Comparison of ENCODE assay signal across 28 cellular contexts in genomic region chr1:91696321-91696720, GRCh38.
DNase-seq lines count a peak whose midpoint lies in the region; ATAC-seq and TF ChIP-seq lines count a peak whose summit lies in the region.
"Had no signal": no experiment of that assay in that cellular context is flagged by ENCODE, and none has a peak within 500 bp of the region (broad histone marks: within the 10 kb centered on the region; RNA-seq: fewer than 3 reads in every experiment).

No MANE protein-coding gene starts in this region.

- H3K9me3 ChIP-seq in right atrium auricular region: no peaks in the 10 kb centered on the region
- no peaks in the 10 kb centered on the region for H3K9me3 ChIP-seq in heart left ventricle
- H3K9me3 ChIP-seq in esophagus muscularis mucosa: no peaks in the 10 kb centered on the region
- H3K9me3 ChIP-seq: A549, body of pancreas, suprapubic skin, upper lobe of right lung had no signal

- CTCF ChIA-PET in T-cell (lab: Charles Lee): no interaction called here

- H3K27ac Mint-ChIP-seq in nephron (peak overlapping the region; percentile 2 to 82 (median 8)), T-cell (no peak overlapping the region)
- H3K27ac Mint-ChIP-seq: activated B cell treated with CpG ODN at 0.5 μM for 24 hours; GM23338; stimulated activated memory B cell treated with anti-CD40 and anti-IgM and Interleukin-4, amounts not matched to agents 10 μg/mL and 1 μg/mL and 100 μg/mL, for 72 hours had no signal

- DNase-seq in right atrium auricular region (ENCODE audit: low spot score): no peak
- no peak for DNase-seq in heart left ventricle
- no peak for DNase-seq in esophagus muscularis mucosa (ENCODE audit: extremely low spot score)
- no peak for DNase-seq in NK-92 treated with Interleukin-12 subunit alpha and Interleukin-12 subunit beta, amount 100 ng/mL, for 24 hours (lab: John Stamatoyannopoulos, UW)
- no peak for DNase-seq in NCI-H2171 treated with DMSO at 0.1 percent for 48 hours (lab: John Stamatoyannopoulos, UW)
- no peak for DNase-seq in T-cell
- DNase-seq in iPS-NIHi7 (ENCODE audit: extremely low spot score): no peak
- DNase-seq: activated B cell treated with CpG ODN at 0.5 μM for 24 hours; activated CD4-positive, alpha-beta T cell treated with anti-CD3 and anti-CD28 coated beads, Interleukin-2, amount 50 U/mL, for 1 hour; activated naive CD4-positive, alpha-beta T cell treated with Interleukin-2 at 50 U/mL for 16 hours; activated T-cell treated with anti-CD3 and anti-CD28 coated beads, Interleukin-2, amount 50 U/mL, for 4 hours; AML-193; body of pancreas; CD4-positive, CD25-positive, alpha-beta regulatory T cell; DND-41; IMR-90; MV-4-11; naive thymus-derived CD8-positive, alpha-beta T cell; NCI-H146; NCI-H2107; NCI-H446 treated with DMSO at 0.1 percent for 48 hours; T-helper 1 cell; upper lobe of right lung had no signal

- intact Hi-C loops in heart left ventricle (cut with DNase I): loop anchor here in 6 of 10 donors (5.0 to 10.0 kb wide), 6 partner anchors 36 to 188 kb away; partner anchors contain the start of gene TGFBR3 (in 1 of the 6)
- intact Hi-C loops in esophagus muscularis mucosa (cut with DNase I): loop anchor here (10.0 kb wide), 1 partner anchor 182 kb away; no protein-coding TSS in a partner anchor

- H3K36me3 Mint-ChIP-seq in nephron (ENCODE audit: low read depth) (peaks cover 63% of the 10 kb centered on the region), T-cell (peaks cover 67% of the 10 kb centered on the region)
- H3K36me3 Mint-ChIP-seq: stimulated activated memory B cell treated with anti-CD40 and anti-IgM and Interleukin-4, amounts not matched to agents 10 μg/mL and 1 μg/mL and 100 μg/mL, for 72 hours had no signal

- POLR2A ChIA-PET in T-cell (lab: Charles Lee): no interaction called here

- H3K4me3 Mint-ChIP-seq in nephron: no peak overlapping the region
- H3K4me3 Mint-ChIP-seq in T-cell: peak overlapping the region in 1 of 3 donors; percentile 62
- H3K4me3 Mint-ChIP-seq: activated B cell treated with CpG ODN at 0.5 μM for 24 hours; activated T-cell treated with anti-CD3 and anti-CD28 coated beads, Interleukin-2, amount 50 U/mL, for 4 hours; GM23338; stimulated activated memory B cell treated with anti-CD40 and anti-IgM and Interleukin-4, amounts not matched to agents 10 μg/mL and 1 μg/mL and 100 μg/mL, for 72 hours had no signal

- H3K4me1 Mint-ChIP-seq in nephron (peaks cover 46% of the 10 kb centered on the region), T-cell (peaks cover 31 to 38% (median 38%) of the 10 kb centered on the region in 3 donors)
- H3K4me1 Mint-ChIP-seq: activated B cell treated with CpG ODN at 0.5 μM for 24 hours; stimulated activated memory B cell treated with anti-CD40 and anti-IgM and Interleukin-4, amounts not matched to agents 10 μg/mL and 1 μg/mL and 100 μg/mL, for 72 hours had no signal

- no peaks in the 10 kb centered on the region for H3K27me3 Mint-ChIP-seq in nephron (ENCODE audit: low read depth)
- H3K27me3 Mint-ChIP-seq in T-cell: no peaks in the 10 kb centered on the region
- H3K27me3 Mint-ChIP-seq: CD4-positive, CD25-positive, alpha-beta regulatory T cell; naive thymus-derived CD8-positive, alpha-beta T cell had no signal

- H3K27ac ChIP-seq in right atrium auricular region (peak overlapping the region; percentile 2 to 12), heart left ventricle (peak overlapping the region in 4 of 12 donors; percentile 11 to 68 (median 18)), esophagus muscularis mucosa (replicated peaks in 1 of 4) (peak overlapping the region; percentile 31 to 62 (median 44))
- H3K27ac ChIP-seq: A549, body of pancreas, suprapubic skin had no signal

- TF ChIP-seq CTCF in right atrium auricular region (IDR thresholded peaks at IDR 0.05) (no peak), heart left ventricle (IDR thresholded peaks at IDR 0.05) (no peak), esophagus muscularis mucosa (IDR thresholded peaks at IDR 0.05) (no peak), nephron (IDR thresholded peaks at IDR 0.05; ENCODE audit: unreplicated experiment in 3 of 3) (no peak)

- no peak for TF ChIP-seq EP300 in esophagus muscularis mucosa (IDR thresholded peaks at IDR 0.05)

- peaks cover 0 to 50% of the 10 kb centered on the region in 2 donors for H3K4me1 ChIP-seq in right atrium auricular region
- H3K4me1 ChIP-seq in heart left ventricle: peaks cover 0 to 77% (median 47%) of the 10 kb centered on the region in 12 donors
- peaks cover 48 to 72% (median 59%) of the 10 kb centered on the region in 4 donors for H3K4me1 ChIP-seq in esophagus muscularis mucosa

- H3K36me3 ChIP-seq in right atrium auricular region (peaks cover 35% of the 10 kb centered on the region), heart left ventricle (peaks cover 0 to 30% (median 11%) of the 10 kb centered on the region in 9 donors), esophagus muscularis mucosa (peaks cover 5 to 68% (median 16%) of the 10 kb centered on the region in 4 donors)

- no peak for TF ChIP-seq POLR2A in heart left ventricle (IDR thresholded peaks at IDR 0.05)
- no peak for TF ChIP-seq POLR2A in esophagus muscularis mucosa (IDR thresholded peaks at IDR 0.05; ENCODE audit: low read depth)

- no peak for ATAC-seq in heart left ventricle
- no peak for ATAC-seq in T-cell (replicated peaks in 1 of 4)
- ATAC-seq: A549; activated T-cell treated with anti-CD3 and anti-CD28 coated beads, Interleukin-2, amount 50 U/mL, for 4 hours; body of pancreas; GM23338; naive thymus-derived CD8-positive, alpha-beta T cell; stimulated activated memory B cell treated with anti-CD40 and anti-IgM and Interleukin-4, amounts not matched to agents 10 μg/mL and 1 μg/mL and 100 μg/mL, for 72 hours; upper lobe of right lung had no signal

- 41 to 69% (median 53%) methylated on average over 2 of the region's 2 CpGs for WGBS in heart left ventricle, 4 donors
- 50% methylated on average over 2 of the region's 2 CpGs for WGBS in esophagus muscularis mucosa

- H3K4me3 ChIP-seq in right atrium auricular region: no peak overlapping the region
- H3K4me3 ChIP-seq in heart left ventricle: no peak overlapping the region
- no peak overlapping the region for H3K4me3 ChIP-seq in esophagus muscularis mucosa
- H3K4me3 ChIP-seq: A549, body of pancreas, GM23338, suprapubic skin, upper lobe of right lung had no signal

- H3K9me3 Mint-ChIP-seq in nephron: no peaks in the 10 kb centered on the region
- no peaks in the 10 kb centered on the region for H3K9me3 Mint-ChIP-seq in T-cell
- H3K9me3 Mint-ChIP-seq: activated B cell treated with CpG ODN at 0.5 μM for 24 hours; activated T-cell treated with anti-CD3 and anti-CD28 coated beads, Interleukin-2, amount 50 U/mL, for 4 hours; CD4-positive, CD25-positive, alpha-beta regulatory T cell; GM23338; naive thymus-derived CD8-positive, alpha-beta T cell; stimulated activated memory B cell treated with anti-CD40 and anti-IgM and Interleukin-4, amounts not matched to agents 10 μg/mL and 1 μg/mL and 100 μg/mL, for 72 hours had no signal

- H3K27me3 ChIP-seq in right atrium auricular region (no peaks in the 10 kb centered on the region), heart left ventricle (no peaks in the 10 kb centered on the region), esophagus muscularis mucosa (no peaks in the 10 kb centered on the region)
- H3K27me3 ChIP-seq: body of pancreas, suprapubic skin, upper lobe of right lung had no signal

Comparison
In these comparisons a context has a peak if more than half of its experiments do, and no peak if none do; other contexts are left out.
1. H3K27ac Mint-ChIP-seq: peak in nephron (3 of 3); none in T-cell (0 of 2).